ENCODE assay signal across 1 cellular context in the genomic region with DNA sequence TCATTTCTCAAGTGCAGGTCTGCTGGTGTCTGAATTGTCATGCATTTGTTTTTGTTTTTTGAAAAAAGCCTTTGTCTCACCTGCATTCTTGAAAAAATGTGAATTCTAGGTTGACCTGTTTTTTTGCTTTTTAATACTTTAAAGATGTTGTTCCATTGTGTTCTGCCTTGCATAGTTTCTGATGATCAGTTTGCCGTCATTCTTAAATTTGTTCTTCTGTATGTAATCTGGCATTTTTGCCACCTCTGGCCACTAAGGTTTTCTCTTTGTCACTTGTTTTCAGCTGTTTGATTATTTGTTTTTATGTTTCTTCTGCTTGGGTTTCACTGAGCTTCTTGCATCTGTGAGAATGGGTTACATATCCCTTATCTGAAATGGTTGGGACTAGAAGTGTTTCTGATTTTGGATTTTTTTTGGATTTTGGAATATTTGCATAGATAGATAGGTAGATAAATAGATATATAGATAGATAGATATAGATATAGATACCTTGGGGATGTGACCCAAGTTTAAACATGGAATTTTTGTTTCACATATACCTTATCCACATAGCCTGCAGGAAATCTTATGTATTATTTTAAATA.
TF ChIP-seq lines count a peak whose summit lies in the region.

No MANE protein-coding gene starts in this region.

TF ChIP-seq in HEK293, 187 proteins besides CTCF, POLR2A, EP300 and RAD21 (continued from another document):
- TF ChIP-seq, protein P1, sequence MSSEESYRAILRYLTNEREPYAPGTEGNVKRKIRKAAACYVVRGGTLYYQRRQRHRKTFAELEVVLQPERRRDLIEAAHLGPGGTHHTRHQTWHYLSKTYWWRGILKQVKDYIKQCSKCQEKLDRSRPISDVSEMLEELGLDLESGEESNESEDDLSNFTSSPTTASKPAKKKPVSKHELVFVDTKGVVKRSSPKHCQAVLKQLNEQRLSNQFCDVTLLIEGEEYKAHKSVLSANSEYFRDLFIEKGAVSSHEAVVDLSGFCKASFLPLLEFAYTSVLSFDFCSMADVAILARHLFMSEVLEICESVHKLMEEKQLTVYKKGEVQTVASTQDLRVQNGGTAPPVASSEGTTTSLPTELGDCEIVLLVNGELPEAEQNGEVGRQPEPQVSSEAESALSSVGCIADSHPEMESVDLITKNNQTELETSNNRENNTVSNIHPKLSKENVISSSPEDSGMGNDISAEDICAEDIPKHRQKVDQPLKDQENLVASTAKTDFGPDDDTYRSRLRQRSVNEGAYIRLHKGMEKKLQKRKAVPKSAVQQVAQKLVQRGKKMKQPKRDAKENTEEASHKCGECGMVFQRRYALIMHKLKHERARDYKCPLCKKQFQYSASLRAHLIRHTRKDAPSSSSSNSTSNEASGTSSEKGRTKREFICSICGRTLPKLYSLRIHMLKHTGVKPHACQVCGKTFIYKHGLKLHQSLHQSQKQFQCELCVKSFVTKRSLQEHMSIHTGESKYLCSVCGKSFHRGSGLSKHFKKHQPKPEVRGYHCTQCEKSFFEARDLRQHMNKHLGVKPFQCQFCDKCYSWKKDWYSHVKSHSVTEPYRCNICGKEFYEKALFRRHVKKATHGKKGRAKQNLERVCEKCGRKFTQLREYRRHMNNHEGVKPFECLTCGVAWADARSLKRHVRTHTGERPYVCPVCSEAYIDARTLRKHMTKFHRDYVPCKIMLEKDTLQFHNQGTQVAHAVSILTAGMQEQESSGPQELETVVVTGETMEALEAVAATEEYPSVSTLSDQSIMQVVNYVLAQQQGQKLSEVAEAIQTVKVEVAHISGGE (tag by site-specific recombination; conservative IDR thresholded peaks at IDR 0.05; ENCODE audit: low read depth) = no peak
- no peak for TF ChIP-seq ZBTB20 (tag by site-specific recombination; IDR thresholded peaks at IDR 0.05)
- 0 out of 2 replicates have a peak, but pooled peaks have one; percentile 48 for TF ChIP-seq ZNF155 (tag by site-specific recombination; IDR thresholded peaks at IDR 0.05)
- TF ChIP-seq ZNF585B (tag by site-specific recombination; IDR thresholded peaks at IDR 0.05) = no peak; the same call in 1 of the 2 replicates
- TF ChIP-seq ZNF549 (tag by site-specific recombination; IDR thresholded peaks at IDR 0.05) = peak; percentile 69; the same call in 1 of the 2 replicates
- no peak for TF ChIP-seq ZNF544 (tag by site-specific recombination; IDR thresholded peaks at IDR 0.05)
- no peak for TF ChIP-seq ZNF621 (tag by site-specific recombination; IDR thresholded peaks at IDR 0.05)
- TF ChIP-seq GLI4 (tag by site-specific recombination; IDR thresholded peaks at IDR 0.05) = no peak
- no peak for TF ChIP-seq ZBTB1 (tag by site-specific recombination; IDR thresholded peaks at IDR 0.05)
- no peak for TF ChIP-seq ZNF211 (tag by site-specific recombination; IDR thresholded peaks at IDR 0.05; ENCODE audit: low read depth)
- peak; percentile 100 for TF ChIP-seq TRIM28 (IDR thresholded peaks at IDR 0.05; ENCODE audit: borderline replicate concordance, low read length)
- TF ChIP-seq ZNF843 (tag by site-specific recombination; IDR thresholded peaks at IDR 0.05) = no peak
- TF ChIP-seq ZNF324 (tag by site-specific recombination; IDR thresholded peaks at IDR 0.05) = no peak
- TF ChIP-seq ZNF510 (tag by site-specific recombination; IDR thresholded peaks at IDR 0.05; ENCODE audit: insufficient replicate concordance) = peak; percentile 52
- TF ChIP-seq, protein P2, sequence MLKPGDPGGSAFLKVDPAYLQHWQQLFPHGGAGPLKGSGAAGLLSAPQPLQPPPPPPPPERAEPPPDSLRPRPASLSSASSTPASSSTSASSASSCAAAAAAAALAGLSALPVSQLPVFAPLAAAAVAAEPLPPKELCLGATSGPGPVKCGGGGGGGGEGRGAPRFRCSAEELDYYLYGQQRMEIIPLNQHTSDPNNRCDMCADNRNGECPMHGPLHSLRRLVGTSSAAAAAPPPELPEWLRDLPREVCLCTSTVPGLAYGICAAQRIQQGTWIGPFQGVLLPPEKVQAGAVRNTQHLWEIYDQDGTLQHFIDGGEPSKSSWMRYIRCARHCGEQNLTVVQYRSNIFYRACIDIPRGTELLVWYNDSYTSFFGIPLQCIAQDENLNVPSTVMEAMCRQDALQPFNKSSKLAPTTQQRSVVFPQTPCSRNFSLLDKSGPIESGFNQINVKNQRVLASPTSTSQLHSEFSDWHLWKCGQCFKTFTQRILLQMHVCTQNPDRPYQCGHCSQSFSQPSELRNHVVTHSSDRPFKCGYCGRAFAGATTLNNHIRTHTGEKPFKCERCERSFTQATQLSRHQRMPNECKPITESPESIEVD (tag by site-specific recombination; IDR thresholded peaks at IDR 0.05) = no peak
- no peak for TF ChIP-seq SCRT2 (tag by site-specific recombination; IDR thresholded peaks at IDR 0.05)
